In genomic region chr2:123468071-123468470, GRCh38 we compare ENCODE assay signal across 15 cellular contexts.
DNase-seq lines count a peak whose midpoint lies in the region; ATAC-seq and TF ChIP-seq lines count a peak whose summit lies in the region.
"Had no signal": no experiment of that assay in that cellular context is flagged by ENCODE, and none has a peak within 500 bp of the region (broad histone marks: within the 10 kb centered on the region; RNA-seq: fewer than 3 reads in every experiment).

No MANE protein-coding gene starts in this region.

- no peaks in the 10 kb centered on the region for H4K20me1 ChIP-seq in mammary epithelial cell (ENCODE audit: insufficient read depth, low read length)

- H3K79me2 ChIP-seq in mammary epithelial cell (ENCODE audit: insufficient read depth, low read length), result no peaks in the 10 kb centered on the region

- no peak overlapping the region for H3K4me2 ChIP-seq in mammary epithelial cell (ENCODE audit: insufficient read depth, low read depth, low read length)

- BruUV-seq in mammary epithelial cell (replicated peaks; lab: Mats Ljungman, UMichigan), result no TSS peak

- H3K9me3 ChIP-seq in MG63 (peaks cover 9% of the 10 kb centered on the region), mammary epithelial cell (replicated peaks; ENCODE audit: insufficient read depth, low read length) (no peaks in the 10 kb centered on the region)

- intact Hi-C loops in mammary epithelial cell (cut with micrococcal nuclease), result no loop called here

- peak in 1 of 2 donors; percentile 21 for TF ChIP-seq CTCF in mammary epithelial cell (conservative IDR thresholded peaks at IDR 0.05 in 1 of 2, IDR thresholded peaks at IDR 0.05 in 1 of 2; ENCODE audit: extremely low read depth in 1 of 2, insufficient read depth in 1 of 2, low read depth in 1 of 2, low read length in 2 of 2)

- H3K27ac ChIP-seq in mammary epithelial cell (ENCODE audit: insufficient read depth, low read depth, low read length), result no peak overlapping the region

- dilution Hi-C loops in mammary epithelial cell (cut with HindIII; ENCODE audit: low sequenced_read_pairs), result no loop called here

- in situ Hi-C loops in mammary epithelial cell (cut with MboI; ENCODE audit: low sequenced_read_pairs in 2 of 2), result no loop called here

- H3K4me3 ChIP-seq in MG63 (no peak overlapping the region), mammary epithelial cell (replicated peaks in 1 of 3; ENCODE audit: insufficient read depth in 1 of 3, low read depth in 2 of 3, low read length in 3 of 3) (no peak overlapping the region)

- H3K27me3 ChIP-seq in MG63 (no peaks in the 10 kb centered on the region), mammary epithelial cell (ENCODE audit: insufficient read depth, low read length) (no peaks in the 10 kb centered on the region)

- no peak overlapping the region for H3K9ac ChIP-seq in mammary epithelial cell (ENCODE audit: insufficient read depth, low read length)

- 0% methylated on average over 1 of the region's 1 CpG for WGBS in mammary epithelial cell (ENCODE audit: low coverage, missing lambda C conversion rate)

- H2AFZ ChIP-seq in mammary epithelial cell (ENCODE audit: low read depth, low read length), result no peak overlapping the region

- no peak for ATAC-seq in SK-N-SH treated with all-trans-retinoic acid at 6 μM for 48 hours
- ATAC-seq: Right ventricle myocardium inferior had no signal

- DNase-seq in COLO829 (ENCODE audit: low spot score) (peak; percentile 10), MG63 (peak; percentile 18), mammary epithelial cell (peak; percentile 76), foreskin melanocyte (peak; percentile 3), HuH-7.5 (ENCODE audit: low spot score) (no peak), OCI-M2 (lab: John Stamatoyannopoulos, UW; ENCODE audit: unreplicated experiment) (no peak)
- DNase-seq: CD4-positive, alpha-beta memory T cell; DND-41; GF-D8; HCEC 1CT; NCI-H1092; NCI-H187; NCI-H2171 had no signal

- H3K36me3 ChIP-seq in MG63 (no peaks in the 10 kb centered on the region), mammary epithelial cell (ENCODE audit: insufficient read depth, low read length) (no peaks in the 10 kb centered on the region)

- no peaks in the 10 kb centered on the region for H3K4me1 ChIP-seq in mammary epithelial cell (ENCODE audit: insufficient read depth, low read length)

- CTCF ChIA-PET in mammary epithelial cell (lab: Charles Lee; ENCODE audit: low non-redundant PET), result no interaction called here

TF ChIP-seq in SK-N-SH treated with all-trans-retinoic acid at 6 μM for 48 hours, 23 proteins besides CTCF, POLR2A, EP300 and RAD21:
- TF ChIP-seq PPARA (CRISPR knock-in tag; IDR thresholded peaks at IDR 0.05; ENCODE audit: borderline replicate concordance) (no peak), GLIS3 (CRISPR knock-in tag; IDR thresholded peaks at IDR 0.05) (no peak), ZNF565 (CRISPR knock-in tag; conservative IDR thresholded peaks at IDR 0.05; ENCODE audit: low read depth) (no peak), CREB5 (CRISPR knock-in tag; IDR thresholded peaks at IDR 0.05; ENCODE audit: low read depth) (no peak), SNAI2 (CRISPR knock-in tag; IDR thresholded peaks at IDR 0.05) (no peak), TOX (CRISPR knock-in tag; IDR thresholded peaks at IDR 0.05; ENCODE audit: borderline replicate concordance) (no peak), ISL1 (CRISPR knock-in tag; IDR thresholded peaks at IDR 0.05) (no peak), ZNF8 (CRISPR knock-in tag; IDR thresholded peaks at IDR 0.05) (no peak), PATZ1 (CRISPR knock-in tag; IDR thresholded peaks at IDR 0.05; ENCODE audit: borderline replicate concordance) (no peak), CSRNP3 (CRISPR knock-in tag; IDR thresholded peaks at IDR 0.05) (no peak), ZFP3 (CRISPR knock-in tag; IDR thresholded peaks at IDR 0.05) (no peak)

Comparison
In these comparisons a context has a peak if more than half of its experiments do, and no peak if none do; other contexts are left out.
1. DNase-seq: peak in COLO829 (single experiment), MG63 (single experiment), mammary epithelial cell (single experiment) and foreskin melanocyte (single experiment); none in HuH-7.5 (single experiment) and OCI-M2 (single experiment).